In the genomic region with DNA sequence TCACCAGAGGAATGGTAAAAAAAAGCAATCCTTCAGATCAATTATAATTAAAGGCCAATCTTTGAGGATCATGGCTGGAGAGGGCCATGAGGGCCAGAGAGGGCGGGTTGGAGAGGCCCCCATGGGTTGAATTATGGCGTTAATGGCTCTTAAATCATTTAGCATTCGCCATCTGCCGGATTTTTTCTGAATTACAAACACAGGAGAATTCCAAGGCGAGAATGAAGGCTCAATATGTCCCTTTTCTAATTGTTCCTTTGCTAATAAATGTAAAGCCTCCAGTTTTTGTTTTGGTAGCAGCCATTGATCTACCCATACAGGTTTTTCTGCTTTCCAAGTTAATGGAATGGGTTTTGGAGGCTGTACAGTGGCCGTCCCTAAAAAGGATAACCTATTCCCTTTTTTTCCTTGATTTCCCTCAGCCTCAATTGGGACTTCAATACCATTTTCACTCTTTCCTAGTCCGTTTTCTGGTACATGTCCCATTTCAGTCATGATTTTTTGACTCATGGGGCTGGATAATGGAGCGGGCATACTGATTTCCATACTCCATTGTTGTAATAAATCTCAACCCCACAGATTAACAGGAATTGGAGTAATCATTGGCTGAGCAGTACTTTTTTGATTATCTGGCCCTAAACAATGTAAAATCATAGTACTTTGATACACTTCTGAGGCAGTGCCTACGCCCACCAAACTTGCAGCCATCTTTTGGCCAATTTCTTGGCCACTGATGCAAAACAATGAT, we compare ENCODE assay signal across 8 cellular contexts. TPM values are rescaled to one million over a fixed set of nuclear protein-coding genes. Genes with fewer than 3 reads are reported as not detected.
A peak's percentile ranks its signal among the peaks of the same experiment; 100 is the strongest.
DNase-seq lines count a peak whose midpoint lies in the region; ATAC-seq and TF ChIP-seq lines count a peak whose summit lies in the region.

No MANE protein-coding gene starts in this region.

- H3K36me3 ChIP-seq in mesendoderm (ENCODE audit: control insufficient read depth, insufficient read depth, low read length): no peaks in the 10 kb centered on the region

- H4K5ac ChIP-seq in mesendoderm (ENCODE audit: low read length): no peak overlapping the region

- no peak overlapping the region for H2BK120ac ChIP-seq in mesendoderm (ENCODE audit: low read depth, low read length)

- no peaks in the 10 kb centered on the region for H3K79me2 ChIP-seq in mesendoderm (ENCODE audit: control insufficient read depth, insufficient read depth, low read length)

- H3K4ac ChIP-seq in mesendoderm (ENCODE audit: low read depth, low read length): no peak overlapping the region

- no peak overlapping the region for H3K18ac ChIP-seq in mesendoderm (ENCODE audit: low read length)

- no peak overlapping the region for H2AK5ac ChIP-seq in mesendoderm (ENCODE audit: low read length)

- no peaks in the 10 kb centered on the region for H3K9me3 Mint-ChIP-seq in activated T-cell treated with anti-CD3 and anti-CD28 coated beads, Interleukin-2, amount 50 U/mL, for 72 hours
- H3K9me3 Mint-ChIP-seq in activated T-cell treated with anti-CD3 and anti-CD28 coated beads, Interleukin-2, amount 50 U/mL, for 24 hours: no peaks in the 10 kb centered on the region

- WGBS in mesendoderm (ENCODE audit: extremely low coverage, insufficient coverage, low lambda C conversion rate): no CpG with 5 or more reads among the region's 9 CpGs

- H4K8ac ChIP-seq in mesendoderm (ENCODE audit: low read depth, low read length): no peak overlapping the region

- no peak overlapping the region for H3K4me3 Mint-ChIP-seq in activated T-cell treated with anti-CD3 and anti-CD28 coated beads, Interleukin-2, amount 50 U/mL, for 72 hours
- no peak overlapping the region for H3K4me3 Mint-ChIP-seq in activated T-cell treated with anti-CD3 and anti-CD28 coated beads, Interleukin-2, amount 50 U/mL, for 24 hours

- H3K27me3 Mint-ChIP-seq in activated T-cell treated with anti-CD3 and anti-CD28 coated beads, Interleukin-2, amount 50 U/mL, for 72 hours (ENCODE audit: low read depth): peaks cover 1% of the 10 kb centered on the region
- H3K27me3 Mint-ChIP-seq in activated T-cell treated with anti-CD3 and anti-CD28 coated beads, Interleukin-2, amount 50 U/mL, for 24 hours: no peaks in the 10 kb centered on the region

- H3K36me3 Mint-ChIP-seq in activated T-cell treated with anti-CD3 and anti-CD28 coated beads, Interleukin-2, amount 50 U/mL, for 72 hours (ENCODE audit: insufficient read depth in 2 of 2): no peaks in the 10 kb centered on the region
- H3K36me3 Mint-ChIP-seq in activated T-cell treated with anti-CD3 and anti-CD28 coated beads, Interleukin-2, amount 50 U/mL, for 24 hours (ENCODE audit: low read depth): no peaks in the 10 kb centered on the region

- peak overlapping the region; percentile 46 for H3K27ac ChIP-seq in layer of hippocampus (ENCODE audit: low read depth, low read length)
- H3K27ac ChIP-seq in mesendoderm (ENCODE audit: low read depth, low read length): no peak overlapping the region

- peak; percentile 22 for TF ChIP-seq CTCF in AG09309 (IDR thresholded peaks at IDR 0.05; ENCODE audit: control insufficient read depth, insufficient read depth, low read depth, low read length, missing control alignments)
- peak; percentile 40 for TF ChIP-seq CTCF in GM12873 (IDR thresholded peaks at IDR 0.05; ENCODE audit: insufficient read depth, low read depth, low read length, missing control alignments)

- H3K4me2 ChIP-seq in mesendoderm (ENCODE audit: low read length): no peak overlapping the region

- no peak overlapping the region for H3K56ac ChIP-seq in mesendoderm (ENCODE audit: low read length)

- no peak overlapping the region for H2BK15ac ChIP-seq in mesendoderm (replicated peaks; ENCODE audit: low read depth)

- no peaks in the 10 kb centered on the region for H3K4me1 ChIP-seq in mesendoderm (ENCODE audit: control insufficient read depth, low read depth, low read length)

- no peak overlapping the region for H3K27ac Mint-ChIP-seq in activated T-cell treated with anti-CD3 and anti-CD28 coated beads, Interleukin-2, amount 50 U/mL, for 72 hours
- no peak overlapping the region for H3K27ac Mint-ChIP-seq in activated T-cell treated with anti-CD3 and anti-CD28 coated beads, Interleukin-2, amount 50 U/mL, for 24 hours

- no peaks in the 10 kb centered on the region for H3K79me1 ChIP-seq in mesendoderm (ENCODE audit: low read length)

- peak; percentile 30; the same call in 1 of the 3 replicates for ATAC-seq in SK-N-SH treated with all-trans-retinoic acid at 6 μM for 48 hours
- ATAC-seq in esophagus mucosa: no peak
- no peak for ATAC-seq in activated T-cell treated with anti-CD3 and anti-CD28 coated beads, Interleukin-2, amount 50 U/mL, for 72 hours (replicated peaks in 1 of 2)

- H3K9ac ChIP-seq in mesendoderm (ENCODE audit: low read length): no peak overlapping the region

- no peak overlapping the region for H3K23ac ChIP-seq in mesendoderm (ENCODE audit: low read length)

- H3K27me3 ChIP-seq in layer of hippocampus (ENCODE audit: control insufficient read depth, insufficient read depth, low read length) (no peaks in the 10 kb centered on the region), mesendoderm (ENCODE audit: insufficient read depth, low read length, poor library complexity) (no peaks in the 10 kb centered on the region)

- peaks cover 22% of the 10 kb centered on the region for H3K4me1 Mint-ChIP-seq in activated T-cell treated with anti-CD3 and anti-CD28 coated beads, Interleukin-2, amount 50 U/mL, for 72 hours (ENCODE audit: low read depth)
- peaks cover 11% of the 10 kb centered on the region for H3K4me1 Mint-ChIP-seq in activated T-cell treated with anti-CD3 and anti-CD28 coated beads, Interleukin-2, amount 50 U/mL, for 24 hours (ENCODE audit: low read depth)

- DNase-seq in AG09309 (ENCODE audit: low read depth) (no peak), mesendoderm (no peak)
- DNase-seq in activated T-cell treated with anti-CD3 and anti-CD28 coated beads, Interleukin-2, amount 50 U/mL, for 72 hours: no peak
- DNase-seq in activated T-cell treated with anti-CD3 and anti-CD28 coated beads, Interleukin-2, amount 50 U/mL, for 24 hours: no peak

- no peak overlapping the region for H2BK5ac ChIP-seq in mesendoderm (ENCODE audit: low read length)

- H3K4me3 ChIP-seq in AG09309 (ENCODE audit: control insufficient read depth, low read depth, low read length): no peak overlapping the region
- H3K4me3 ChIP-seq in mesendoderm (ENCODE audit: low read length): no peak overlapping the region

TF ChIP-seq in SK-N-SH treated with all-trans-retinoic acid at 6 μM for 48 hours, 23 proteins besides CTCF, POLR2A, EP300 and RAD21 (continues in another document):
- no peak for TF ChIP-seq CREB5 (CRISPR knock-in tag; IDR thresholded peaks at IDR 0.05; ENCODE audit: low read depth)
- TF ChIP-seq, protein P1, sequence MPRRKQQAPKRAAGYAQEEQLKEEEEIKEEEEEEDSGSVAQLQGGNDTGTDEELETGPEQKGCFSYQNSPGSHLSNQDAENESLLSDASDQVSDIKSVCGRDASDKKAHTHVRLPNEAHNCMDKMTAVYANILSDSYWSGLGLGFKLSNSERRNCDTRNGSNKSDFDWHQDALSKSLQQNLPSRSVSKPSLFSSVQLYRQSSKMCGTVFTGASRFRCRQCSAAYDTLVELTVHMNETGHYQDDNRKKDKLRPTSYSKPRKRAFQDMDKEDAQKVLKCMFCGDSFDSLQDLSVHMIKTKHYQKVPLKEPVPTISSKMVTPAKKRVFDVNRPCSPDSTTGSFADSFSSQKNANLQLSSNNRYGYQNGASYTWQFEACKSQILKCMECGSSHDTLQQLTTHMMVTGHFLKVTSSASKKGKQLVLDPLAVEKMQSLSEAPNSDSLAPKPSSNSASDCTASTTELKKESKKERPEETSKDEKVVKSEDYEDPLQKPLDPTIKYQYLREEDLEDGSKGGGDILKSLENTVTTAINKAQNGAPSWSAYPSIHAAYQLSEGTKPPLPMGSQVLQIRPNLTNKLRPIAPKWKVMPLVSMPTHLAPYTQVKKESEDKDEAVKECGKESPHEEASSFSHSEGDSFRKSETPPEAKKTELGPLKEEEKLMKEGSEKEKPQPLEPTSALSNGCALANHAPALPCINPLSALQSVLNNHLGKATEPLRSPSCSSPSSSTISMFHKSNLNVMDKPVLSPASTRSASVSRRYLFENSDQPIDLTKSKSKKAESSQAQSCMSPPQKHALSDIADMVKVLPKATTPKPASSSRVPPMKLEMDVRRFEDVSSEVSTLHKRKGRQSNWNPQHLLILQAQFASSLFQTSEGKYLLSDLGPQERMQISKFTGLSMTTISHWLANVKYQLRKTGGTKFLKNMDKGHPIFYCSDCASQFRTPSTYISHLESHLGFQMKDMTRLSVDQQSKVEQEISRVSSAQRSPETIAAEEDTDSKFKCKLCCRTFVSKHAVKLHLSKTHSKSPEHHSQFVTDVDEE (CRISPR knock-in tag; IDR thresholded peaks at IDR 0.05): no peak

RNA-seq across cellular contexts. Expression of gene TMEM141, which starts 6.7 kb away (rescaled TPM):
- 102 TPM for total RNA-seq in esophagus mucosa
- total RNA-seq in activated T-cell treated with anti-CD3 and anti-CD28 coated beads, Interleukin-2, amount 50 U/mL, for 72 hours: 10 to 100 TPM; 18.7 to 20.9 TPM
- polyA plus RNA-seq in mesendoderm (2013, experiment 1 of 2): 29.9 TPM
- polyA plus RNA-seq in mesendoderm (2013, experiment 2 of 2): 29.3 TPM

RNA-seq across cellular contexts. Expression of gene CCDC183, which starts 11.7 kb away (rescaled TPM):
- not detected for total RNA-seq in esophagus mucosa
- under 1 TPM; 0.46 to 0.72 TPM for total RNA-seq in activated T-cell treated with anti-CD3 and anti-CD28 coated beads, Interleukin-2, amount 50 U/mL, for 72 hours
- 0.17 TPM for polyA plus RNA-seq in mesendoderm (2013, experiment 1 of 2)
- polyA plus RNA-seq in mesendoderm (2013, experiment 2 of 2): 0.25 TPM

RNA-seq across cellular contexts. Expression of gene LCN15, which starts 20.1 kb away (rescaled TPM):
- total RNA-seq in esophagus mucosa: not detected
- not detected for total RNA-seq in activated T-cell treated with anti-CD3 and anti-CD28 coated beads, Interleukin-2, amount 50 U/mL, for 72 hours
- polyA plus RNA-seq in mesendoderm (2013, experiment 1 of 2): 0.06 TPM
- 0.10 TPM for polyA plus RNA-seq in mesendoderm (2013, experiment 2 of 2)

RNA-seq across cellular contexts. Expression of gene RABL6, which starts 23.3 kb away (rescaled TPM):
- 52.6 TPM for total RNA-seq in esophagus mucosa
- total RNA-seq in activated T-cell treated with anti-CD3 and anti-CD28 coated beads, Interleukin-2, amount 50 U/mL, for 72 hours: 10 to 100 TPM; 65.7 to 66.8 TPM
- polyA plus RNA-seq in mesendoderm (2013, experiment 1 of 2): 81.0 TPM
- 80.3 TPM for polyA plus RNA-seq in mesendoderm (2013, experiment 2 of 2)

RNA-seq across cellular contexts. Expression of gene LCN8, which starts 26.4 kb away (rescaled TPM):
- total RNA-seq in esophagus mucosa: not detected
- total RNA-seq in activated T-cell treated with anti-CD3 and anti-CD28 coated beads, Interleukin-2, amount 50 U/mL, for 72 hours: not detected
- not detected for polyA plus RNA-seq in mesendoderm (2013, experiment 1 of 2)
- not detected for polyA plus RNA-seq in mesendoderm (2013, experiment 2 of 2)
